ENCODE assay signal across 21 cellular contexts in the genomic region with DNA sequence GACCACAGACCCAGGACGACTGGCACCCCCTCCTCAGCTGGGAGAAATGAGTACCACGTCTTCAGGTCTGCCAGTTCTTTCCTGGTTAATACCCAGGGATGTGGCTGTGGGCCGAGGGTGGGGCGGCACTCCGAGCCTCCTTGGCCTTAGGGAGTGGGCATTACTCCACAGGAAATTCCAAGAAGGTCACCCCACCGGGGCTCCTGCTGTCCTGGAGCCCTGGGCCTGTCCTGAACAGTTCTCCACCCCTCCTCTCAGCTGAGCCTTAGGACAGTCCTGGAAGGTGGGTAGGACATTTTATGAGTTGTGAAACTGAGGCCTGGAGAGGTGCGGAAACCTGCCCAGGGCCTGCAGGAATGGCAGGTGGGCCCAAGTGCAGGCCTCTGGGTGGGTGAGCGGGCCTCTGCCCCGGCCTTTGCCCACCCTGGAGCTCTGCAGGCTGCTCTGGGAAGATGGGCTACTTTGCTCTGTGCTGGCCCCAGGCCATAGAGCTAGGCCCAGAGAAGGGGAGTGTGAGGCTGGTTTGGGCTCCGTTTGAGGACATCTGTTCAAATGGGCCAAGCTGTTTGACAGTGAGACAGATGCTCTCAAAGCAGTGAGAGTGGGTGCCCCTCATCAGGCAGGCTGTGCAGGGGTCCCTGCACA.
DNase-seq lines count a peak whose midpoint lies in the region; ATAC-seq and TF ChIP-seq lines count a peak whose summit lies in the region.
"Had no signal": no experiment of that assay in that cellular context is flagged by ENCODE, and none has a peak within 500 bp of the region (broad histone marks: within the 10 kb centered on the region; RNA-seq: fewer than 3 reads in every experiment).

No MANE protein-coding gene starts in this region.

- no peak for TF ChIP-seq EP300 in upper lobe of left lung (IDR thresholded peaks at IDR 0.05)

- intact Hi-C loops in PC-9 (cut with micrococcal nuclease; ENCODE audit: unreplicated experiment): no loop called here

- peak; percentile 5 for DNase-seq in NCI-H2171 treated with DMSO at 0.1 percent for 48 hours (lab: John Stamatoyannopoulos, UW)
- no peak for DNase-seq in NCI-H2171 (lab: John Stamatoyannopoulos, UW)
- DNase-seq in upper lobe of left lung: no peak
- no peak for DNase-seq in PC-9
- no peak for DNase-seq in foreskin keratinocyte
- DNase-seq: activated CD4-positive, alpha-beta memory T cell treated with anti-CD3 and anti-CD28 coated beads, Interleukin-2, amount 10 ng/mL, durations not matched to agents 7 days and 5 days; activated T-cell treated with anti-CD3 and anti-CD28 coated beads, Interleukin-2, amount 50 U/mL, for 24 hours; brain microvascular endothelial cell; erythroblast; GOT3; head of caudate nucleus; KBM-7; NCI-H1092; NK-92 treated with Interleukin-12 subunit alpha and Interleukin-12 subunit beta, amount 100 ng/mL, for 24 hours; stimulated activated CD4-positive, alpha-beta T cell treated with anti-CD3 and anti-CD28 coated beads, Interleukin-4, amount 100 ng/mL, for 24 hours had no signal

- no peak for TF ChIP-seq POLR2A in upper lobe of left lung (IDR thresholded peaks at IDR 0.05)

- H3F3A ChIP-seq in PC-9 (ENCODE audit: insufficient read depth, low read depth): no peaks in the 10 kb centered on the region

- H3K27me3 ChIP-seq in duodenal mucosa (ENCODE audit: control insufficient read depth in 1 of 2, insufficient read depth in 2 of 2, low read length in 2 of 2) (no peaks in the 10 kb centered on the region), mucosa of rectum (ENCODE audit: control insufficient read depth in 2 of 2, insufficient read depth in 2 of 2, low read length in 2 of 2) (peaks cover 0 to 7% of the 10 kb centered on the region in 2 donors), upper lobe of left lung (no peaks in the 10 kb centered on the region), PC-9 (ENCODE audit: insufficient read depth, low read depth) (no peaks in the 10 kb centered on the region), foreskin keratinocyte (no peaks in the 10 kb centered on the region)
- H3K27me3 ChIP-seq: brain microvascular endothelial cell had no signal

- POLR2A ChIA-PET in PC-9 (lab: Charles Lee; ENCODE audit: unreplicated experiment): no interaction called here

- 63 to 76% methylated on average over 2 to 9 of the region's 10 CpGs for WGBS in upper lobe of left lung, 2 donors

- H3K36me3 ChIP-seq in duodenal mucosa (ENCODE audit: control insufficient read depth in 1 of 2, insufficient read depth in 2 of 2, low read length in 2 of 2): no peaks in the 10 kb centered on the region
- H3K36me3 ChIP-seq in mucosa of rectum (ENCODE audit: control insufficient read depth in 2 of 2, insufficient read depth in 2 of 2, low read length in 2 of 2): no peaks in the 10 kb centered on the region
- H3K36me3 ChIP-seq in upper lobe of left lung: no peaks in the 10 kb centered on the region
- no peaks in the 10 kb centered on the region for H3K36me3 ChIP-seq in PC-9 (ENCODE audit: low read depth)
- H3K36me3 ChIP-seq: brain microvascular endothelial cell had no signal

- H3K79me2 ChIP-seq in PC-9 (ENCODE audit: low read depth): no peaks in the 10 kb centered on the region

- H3K9me2 ChIP-seq in PC-9 (ENCODE audit: insufficient read depth): no peaks in the 10 kb centered on the region

- peak overlapping the region; percentile 32 for H3K27ac ChIP-seq in duodenal mucosa (ENCODE audit: low read depth, low read length)
- H3K27ac ChIP-seq in mucosa of rectum (ENCODE audit: low read depth in 2 of 2, low read length in 2 of 2): peak overlapping the region; percentile 50 to 52
- H3K27ac ChIP-seq in upper lobe of left lung: peak overlapping the region; percentile 12 to 44 (median 40)
- H3K27ac ChIP-seq in PC-9: no peak overlapping the region
- no peak overlapping the region for H3K27ac ChIP-seq in foreskin keratinocyte
- H3K27ac ChIP-seq: 22Rv1, brain microvascular endothelial cell, HL-60 had no signal

- no TSS peak for BruUV-seq in PC-9 (replicated peaks; lab: Mats Ljungman, UMichigan)

- ATAC-seq in upper lobe of left lung (ENCODE audit: low FRiP score in 2 of 2) (peak in 1 of 2 donors; percentile 33), GM19463 (IDR thresholded peaks at IDR 0.05; ENCODE audit: unreplicated experiment) (no peak), foreskin keratinocyte (no peak)
- ATAC-seq: activated naive CD4-positive, alpha-beta T cell treated with anti-CD3 and anti-CD28 coated beads, Interleukin-2, amount 50 U/mL, for 72 hours had no signal

- H3K4me3 ChIP-seq in duodenal mucosa (ENCODE audit: low read depth in 1 of 2, low read length in 2 of 2) (no peak overlapping the region), mucosa of rectum (ENCODE audit: low read length in 2 of 2) (no peak overlapping the region), upper lobe of left lung (no peak overlapping the region), PC-9 (no peak overlapping the region)

- CTCF ChIA-PET in PC-9 (lab: Charles Lee): no interaction called here

- no peak for TF ChIP-seq CTCF in upper lobe of left lung (IDR thresholded peaks at IDR 0.05)
- TF ChIP-seq CTCF in PC-9 (conservative IDR thresholded peaks at IDR 0.05): no peak
- TF ChIP-seq CTCF in foreskin keratinocyte (conservative IDR thresholded peaks at IDR 0.05): no peak

- H3K4me1 ChIP-seq in duodenal mucosa (ENCODE audit: control insufficient read depth in 1 of 2, insufficient read depth in 2 of 2, low read length in 2 of 2) (peaks cover 0 to 7% of the 10 kb centered on the region in 2 donors), mucosa of rectum (ENCODE audit: control insufficient read depth in 2 of 2, insufficient read depth in 2 of 2, low read length in 2 of 2) (peaks cover 5 to 6% of the 10 kb centered on the region in 2 donors), upper lobe of left lung (peaks cover 10 to 17% (median 14%) of the 10 kb centered on the region in 4 donors), PC-9 (replicated peaks; ENCODE audit: insufficient read depth) (no peaks in the 10 kb centered on the region), foreskin keratinocyte (no peaks in the 10 kb centered on the region)

- H4K20me1 ChIP-seq in PC-9 (ENCODE audit: insufficient read depth): no peaks in the 10 kb centered on the region

- no peak overlapping the region for H3K9ac ChIP-seq in duodenal mucosa (ENCODE audit: low read depth in 1 of 2, low read length in 2 of 2)
- no peak overlapping the region for H3K9ac ChIP-seq in mucosa of rectum (ENCODE audit: low read depth in 1 of 2, low read length in 2 of 2)

- H3K4me2 ChIP-seq in PC-9: no peak overlapping the region

- no peak overlapping the region for H2AFZ ChIP-seq in PC-9

- H3K9me3 ChIP-seq in duodenal mucosa (ENCODE audit: control insufficient read depth in 1 of 2, low read length in 2 of 2) (no peaks in the 10 kb centered on the region), mucosa of rectum (ENCODE audit: control insufficient read depth in 2 of 2, low read length in 2 of 2) (no peaks in the 10 kb centered on the region), upper lobe of left lung (no peaks in the 10 kb centered on the region), PC-9 (ENCODE audit: insufficient read depth, low read depth) (no peaks in the 10 kb centered on the region)

Comparison
In these comparisons a context has a peak if more than half of its experiments do, and no peak if none do; other contexts are left out.
1. H3K27ac ChIP-seq: peak in duodenal mucosa (single experiment), mucosa of rectum (2 of 2) and upper lobe of left lung (4 of 4); none in PC-9 (single experiment) and foreskin keratinocyte (single experiment).